In genomic region chr4:165378763-165379631, GRCh38 we compare ENCODE assay signal across 8 cellular contexts. TPM values are rescaled to one million over a fixed set of nuclear protein-coding genes. Genes with fewer than 3 reads are reported as not detected.
DNase-seq lines count a peak whose midpoint lies in the region; ATAC-seq and TF ChIP-seq lines count a peak whose summit lies in the region.

Gene CPE (plus strand): TSS chr4:165379008. CDS start chr4:165379222, 214 bp downstream.

- H3K36me3 ChIP-seq in esophagus squamous epithelium = no peaks in the 10 kb centered on the region
- H3K36me3 ChIP-seq in mucosa of stomach (ENCODE audit: control insufficient read depth, insufficient read depth, low read length) = no peaks in the 10 kb centered on the region

- peak within 1 kb of the TSS; percentile 41 for H3K9ac ChIP-seq in mucosa of stomach (ENCODE audit: low read length)

- peak within 1 kb of the TSS; percentile 49 for H3K4me3 Mint-ChIP-seq in activated T-helper 17 cell treated with anti-CD3 and anti-CD28 coated beads, Interleukin-2, amount 50 U/mL, for 72 hours

- DNase-seq in C1 segment of cervical spinal cord (lab: John Stamatoyannopoulos, UW) (peak; percentile 17 to 91 (median 70)), NOMO-1 treated with DMSO at 0.1 percent for 48 hours (lab: John Stamatoyannopoulos, UW; ENCODE audit: unreplicated experiment) (peak; percentile 68), esophagus squamous epithelium (lab: John Stamatoyannopoulos, UW) (no peak)
- DNase-seq in stimulated activated CD8-positive, alpha-beta memory T cell treated with anti-CD3 and anti-CD28 coated beads, Interleukin-7, amount 100 ng/mL, for 48 hours (ENCODE audit: extremely low read depth in 1 of 2, low read depth in 1 of 2) = peak; percentile 45 to 49

- H3K4me1 Mint-ChIP-seq in activated T-helper 17 cell treated with anti-CD3 and anti-CD28 coated beads, Interleukin-2, amount 50 U/mL, for 72 hours = no peaks in the 10 kb centered on the region

- H3K4me1 ChIP-seq in esophagus squamous epithelium (peaks cover 0 to 31% (median 0%) of the 10 kb centered on the region in 3 donors), mucosa of stomach (ENCODE audit: control insufficient read depth, insufficient read depth, low read length) (no peaks in the 10 kb centered on the region)

- peak within 1 kb of the TSS; percentile 70 to 89 (median 80) for H3K27ac ChIP-seq in esophagus squamous epithelium

- peak within 1 kb of the TSS; percentile 53 to 74 (median 71) for H3K4me3 ChIP-seq in esophagus squamous epithelium
- H3K4me3 ChIP-seq in mucosa of stomach (ENCODE audit: low read length) = peak within 1 kb of the TSS; percentile 5

- H3K9me3 ChIP-seq in esophagus squamous epithelium (no peaks in the 10 kb centered on the region), mucosa of stomach (ENCODE audit: control insufficient read depth, low read length) (no peaks in the 10 kb centered on the region)

- WGBS in esophagus squamous epithelium, 2 donors = 1 to 3% methylated on average over 11 to 15 of the region's 82 CpGs

- TF ChIP-seq POLR2A in esophagus squamous epithelium (IDR thresholded peaks at IDR 0.05) = peak in 2 of 4 donors; percentile 70 to 81

- TF ChIP-seq CTCF in esophagus squamous epithelium (IDR thresholded peaks at IDR 0.05) = peak in 5 of 6 experiments; percentile 36 to 77 (median 60)

- no peaks in the 10 kb centered on the region for H3K36me3 Mint-ChIP-seq in activated T-helper 17 cell treated with anti-CD3 and anti-CD28 coated beads, Interleukin-2, amount 50 U/mL, for 72 hours (ENCODE audit: low read depth)

- H3K27me3 Mint-ChIP-seq in activated T-helper 17 cell treated with anti-CD3 and anti-CD28 coated beads, Interleukin-2, amount 50 U/mL, for 72 hours = peaks cover 50% of the 10 kb centered on the region

- intact Hi-C loops in esophagus squamous epithelium (cut with DNase I) = no loop called here

- H3K27me3 ChIP-seq in esophagus squamous epithelium = peaks cover 0 to 33% (median 0%) of the 10 kb centered on the region in 4 donors
- peaks cover 22% of the 10 kb centered on the region for H3K27me3 ChIP-seq in mucosa of stomach (ENCODE audit: control insufficient read depth, insufficient read depth, low read length)

- ATAC-seq in GM19397 (IDR thresholded peaks at IDR 0.05; ENCODE audit: unreplicated experiment) (peak; percentile 92), HG03565 (IDR thresholded peaks at IDR 0.05; ENCODE audit: unreplicated experiment) (peak; percentile 85)
- peak; percentile 92 for ATAC-seq in activated T-helper 17 cell treated with anti-CD3 and anti-CD28 coated beads, Interleukin-2, amount 50 U/mL, for 72 hours (replicated peaks)

- H3K27ac Mint-ChIP-seq in activated T-helper 17 cell treated with anti-CD3 and anti-CD28 coated beads, Interleukin-2, amount 50 U/mL, for 72 hours = no peak within 1 kb of the TSS

- peaks cover 6% of the 10 kb centered on the region for H3K9me3 Mint-ChIP-seq in activated T-helper 17 cell treated with anti-CD3 and anti-CD28 coated beads, Interleukin-2, amount 50 U/mL, for 72 hours

RNA-seq across cellular contexts. Expression of gene CPE, which starts in this region (rescaled TPM):
- total RNA-seq in activated T-helper 17 cell treated with anti-CD3 and anti-CD28 coated beads, Interleukin-2, amount 50 U/mL, for 72 hours = not detected
- 10 to 100 TPM in 3 of 4 donors, 1 to 10 TPM in 1; 6.6 to 50.4 (median 24.1) TPM for total RNA-seq in esophagus squamous epithelium

Comparison
In these comparisons a context has a peak if more than half of its experiments do, and no peak if none do; other contexts are left out.
1. RNA of gene CPE (total RNA-seq): 6.6 to 50.4 TPM in esophagus squamous epithelium; not detected in activated T-helper 17 cell treated with anti-CD3 and anti-CD28 coated beads, Interleukin-2, amount 50 U/mL, for 72 hours; every median in the first group is over 4 times any median in the second.
2. Peak in ATAC-seq in activated T-helper 17 cell treated with anti-CD3 and anti-CD28 coated beads, Interleukin-2, amount 50 U/mL, for 72 hours; RNA of the gene not detected or under 1 TPM.
3. Peak in every context shown above with its lines, with median percentiles within 50 percentile points of each other: ATAC-seq.